ENCODE assay signal across 1 cellular context in the genomic region with DNA sequence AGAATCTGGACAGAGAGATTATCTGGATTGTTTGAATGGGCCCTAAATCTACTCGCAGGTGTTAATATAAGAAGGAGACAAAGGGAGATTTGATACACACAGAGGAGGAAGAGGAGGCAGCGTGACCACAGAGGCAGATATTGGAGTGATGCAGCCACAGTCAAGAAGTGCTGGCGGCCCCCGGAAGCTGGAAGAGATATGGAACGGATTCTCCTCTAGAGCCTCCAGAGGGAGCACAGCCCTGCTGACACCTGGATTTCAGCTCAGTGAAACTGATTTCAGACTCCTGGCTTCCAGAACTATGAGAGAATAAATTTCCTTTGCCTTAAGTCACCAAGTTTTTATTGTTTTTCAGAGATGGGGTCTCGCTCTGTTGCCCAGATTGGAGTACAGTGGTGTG.
TF ChIP-seq lines count a peak whose summit lies in the region.

No MANE protein-coding gene starts in this region.

TF ChIP-seq in HepG2, 621 proteins besides CTCF, POLR2A, EP300 and RAD21 (continued from another document):
- TF ChIP-seq PRDM15 (CRISPR knock-in tag; IDR thresholded peaks at IDR 0.05): peak; percentile 49; the same call in 1 of the 2 replicates
- TF ChIP-seq ZNF263 (CRISPR knock-in tag; IDR thresholded peaks at IDR 0.05): 0 out of 2 replicates have a peak, but pooled peaks have one; percentile 18
- no peak for TF ChIP-seq HNF4G (IDR thresholded peaks at IDR 0.05; ENCODE audit: borderline replicate concordance, low read depth, low read length)
- TF ChIP-seq HNF4G (CRISPR knock-in tag; IDR thresholded peaks at IDR 0.05; ENCODE audit: borderline replicate concordance, low read depth): no peak
TF ChIP-seq in HepG2: peak in this region for 2.
